ENCODE assay signal across 9 cellular contexts in genomic region chr4:36385951-36386561, GRCh38.
DNase-seq lines count a peak whose midpoint lies in the region; ATAC-seq and TF ChIP-seq lines count a peak whose summit lies in the region.
"Had no signal": no experiment of that assay in that cellular context is flagged by ENCODE, and none has a peak within 500 bp of the region (broad histone marks: within the 10 kb centered on the region; RNA-seq: fewer than 3 reads in every experiment).

No MANE protein-coding gene starts in this region.

- H3K9me3 Mint-ChIP-seq in IgD-negative memory B cell (no peaks in the 10 kb centered on the region), WTC11 (peaks cover under 1% of the 10 kb centered on the region; the same call in 1 of the 2 replicates)

- no peaks in the 10 kb centered on the region for H3K4me1 ChIP-seq in upper lobe of right lung

- peaks cover 12 to 23% (median 17%) of the 10 kb centered on the region in 3 donors for H3K4me1 Mint-ChIP-seq in IgD-negative memory B cell
- no peaks in the 10 kb centered on the region for H3K4me1 Mint-ChIP-seq in WTC11

- POLR2A ChIA-PET in WTC11 (lab: Charles Lee), result no interaction called here

- CTCF ChIA-PET in WTC11 (lab: Charles Lee), result interaction anchor here (1.0 kb wide), 1 partner anchor 439 kb away, joined by 3 read pairs; no protein-coding TSS in a partner anchor

- DNase-seq in activated effector memory CD4-positive, alpha-beta T cell treated with anti-CD3 and anti-CD28 coated beads, Interleukin-2, amount 50 U/mL, for 16 hours, result peak; percentile 66
- DNase-seq in upper lobe of right lung (no peak), WTC11 (ENCODE audit: low spot score) (no peak), NCI-H1105 (lab: John Stamatoyannopoulos, UW) (no peak), NCI-H446 treated with DMSO at 0.1 percent for 48 hours (lab: John Stamatoyannopoulos, UW) (no peak)

- no peaks in the 10 kb centered on the region for H3K27me3 ChIP-seq in upper lobe of right lung

- H3K36me3 Mint-ChIP-seq in IgD-negative memory B cell (no peaks in the 10 kb centered on the region), WTC11 (no peaks in the 10 kb centered on the region)

- H3K27me3 Mint-ChIP-seq in IgD-negative memory B cell, result no peaks in the 10 kb centered on the region
- H3K27me3 Mint-ChIP-seq in WTC11 (ENCODE audit: low read depth), result no peaks in the 10 kb centered on the region; the same call in 1 of the 2 replicates

- H3K9me3 ChIP-seq in upper lobe of right lung, result no peaks in the 10 kb centered on the region

- intact Hi-C loops in upper lobe of right lung (cut with DNase I), result no loop called here

- H3K4me3 Mint-ChIP-seq in IgD-negative memory B cell (peak overlapping the region in 3 of 4 donors; percentile 41 to 73 (median 72)), WTC11 (no peak overlapping the region)

- H3K4me3 ChIP-seq in upper lobe of right lung, result no peak overlapping the region

- H3K27ac ChIP-seq in upper lobe of right lung, result no peak overlapping the region
- H3K27ac ChIP-seq: KMS-11 had no signal

- TF ChIP-seq POLR2A in GM18505 (IDR thresholded peaks at IDR 0.05; ENCODE audit: borderline replicate concordance, extremely low read depth, insufficient read depth, insufficient read length), result no peak

- TF ChIP-seq CTCF in upper lobe of right lung (IDR thresholded peaks at IDR 0.05), result no peak
- TF ChIP-seq CTCF in WTC11 (IDR thresholded peaks at IDR 0.05), result no peak

- peak; percentile 91 for ATAC-seq in GM18505 (IDR thresholded peaks at IDR 0.05; ENCODE audit: unreplicated experiment)
- peak; percentile 92 for ATAC-seq in GM21529 (IDR thresholded peaks at IDR 0.05; ENCODE audit: unreplicated experiment)
- peak; percentile 88 for ATAC-seq in upper lobe of right lung
- no peak for ATAC-seq in WTC11

- no peaks in the 10 kb centered on the region for H3K36me3 ChIP-seq in upper lobe of right lung

- H3K27ac Mint-ChIP-seq in IgD-negative memory B cell (peak overlapping the region; percentile 20 to 88 (median 37)), WTC11 (no peak overlapping the region)

TF ChIP-seq in WTC11, 78 proteins besides CTCF, POLR2A, EP300 and RAD21:
- no peak for TF ChIP-seq E2F4 (CRISPR knock-in tag; IDR thresholded peaks at IDR 0.05; ENCODE audit: borderline replicate concordance, low read depth)
